2 cellular contexts compared by ENCODE assay signal in genomic region chr16:3363793-3364192, GRCh38.
TF ChIP-seq lines count a peak whose summit lies in the region.

No MANE protein-coding gene starts in this region.

TF ChIP-seq in SK-N-SH treated with all-trans-retinoic acid at 6 μM for 48 hours, 23 proteins besides CTCF, POLR2A, EP300 and RAD21 (continued from another document):
- no peak for TF ChIP-seq CSRNP3 (CRISPR knock-in tag; IDR thresholded peaks at IDR 0.05)
- no peak for TF ChIP-seq ESRRG (CRISPR knock-in tag; IDR thresholded peaks at IDR 0.05)

TF ChIP-seq in WTC11, 78 proteins besides CTCF, POLR2A, EP300 and RAD21 (continued from another document):
- TF ChIP-seq USF1 (CRISPR knock-in tag; IDR thresholded peaks at IDR 0.05) (no peak), SP1 (CRISPR knock-in tag; conservative IDR thresholded peaks at IDR 0.05) (no peak), NR1H2 (CRISPR knock-in tag; IDR thresholded peaks at IDR 0.05) (no peak), ZNF219 (CRISPR knock-in tag; IDR thresholded peaks at IDR 0.05; ENCODE audit: borderline replicate concordance) (no peak), PRDM15 (CRISPR knock-in tag; IDR thresholded peaks at IDR 0.05) (no peak), MAX (CRISPR knock-in tag; IDR thresholded peaks at IDR 0.05) (no peak), FOXJ3 (CRISPR knock-in tag; IDR thresholded peaks at IDR 0.05; ENCODE audit: borderline replicate concordance) (no peak), PRRX2 (CRISPR knock-in tag; IDR thresholded peaks at IDR 0.05) (no peak)
